2 cellular contexts compared by ENCODE assay signal in the genomic region with DNA sequence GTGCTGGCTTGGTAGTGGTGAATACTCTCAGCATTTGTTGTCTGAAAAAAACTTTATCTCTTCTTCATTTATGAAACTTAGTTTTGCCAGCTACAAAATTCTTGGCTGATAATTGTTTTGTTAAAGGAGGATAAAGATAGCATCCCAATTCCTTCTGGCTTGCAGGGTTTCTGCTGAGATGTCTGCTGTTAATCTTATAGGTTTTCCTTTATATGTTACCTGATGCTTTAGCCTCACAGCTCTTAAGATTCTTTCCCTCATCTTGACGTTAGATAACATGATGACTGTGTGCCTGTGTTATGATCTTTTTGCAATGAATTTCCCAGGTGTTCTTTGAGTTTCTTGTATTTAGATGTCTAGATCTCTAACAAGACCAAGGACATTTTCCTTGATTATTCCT.
TF ChIP-seq lines count a peak whose summit lies in the region.

No MANE protein-coding gene starts in this region.

TF ChIP-seq in HEK293, 187 proteins besides CTCF, POLR2A, EP300 and RAD21:
- TF ChIP-seq TRIM28 (IDR thresholded peaks at IDR 0.05; ENCODE audit: borderline replicate concordance, low read length), result peak; percentile 96
- TF ChIP-seq ZNF558 (tag by site-specific recombination; IDR thresholded peaks at IDR 0.05), result no peak
- peak; percentile 85 for TF ChIP-seq SETDB1 (IDR thresholded peaks at IDR 0.05; ENCODE audit: insufficient read length, low read length)

TF ChIP-seq in K562, 482 proteins besides CTCF, POLR2A, EP300 and RAD21:
- TF ChIP-seq RBM17 (IDR thresholded peaks at IDR 0.05; ENCODE audit: borderline replicate concordance, low read depth, low read length) (no peak), POLR3G (IDR thresholded peaks at IDR 0.05; ENCODE audit: extremely low read depth, insufficient read length, insufficient replicate concordance) (no peak), ZFP1 (CRISPR knock-in tag; IDR thresholded peaks at IDR 0.05) (peak; percentile 48; the same call in 1 of the 2 replicates), CBX3 (IDR thresholded peaks at IDR 0.05; ENCODE audit: borderline replicate concordance in 1 of 2, low read length in 2 of 2) (peak in 1 of 2 experiments; percentile 62; a peak in 2 of 3 replicates), HCFC1 (IDR thresholded peaks at IDR 0.05; ENCODE audit: low read depth, low read length) (no peak), CBX5 (IDR thresholded peaks at IDR 0.05; ENCODE audit: borderline replicate concordance, low read depth) (peak; percentile 90), ESRRB (CRISPR knock-in tag; IDR thresholded peaks at IDR 0.05; ENCODE audit: borderline replicate concordance) (no peak), TRIM28 (IDR thresholded peaks at IDR 0.05) (peak; percentile 90)
- TF ChIP-seq, protein P1, sequence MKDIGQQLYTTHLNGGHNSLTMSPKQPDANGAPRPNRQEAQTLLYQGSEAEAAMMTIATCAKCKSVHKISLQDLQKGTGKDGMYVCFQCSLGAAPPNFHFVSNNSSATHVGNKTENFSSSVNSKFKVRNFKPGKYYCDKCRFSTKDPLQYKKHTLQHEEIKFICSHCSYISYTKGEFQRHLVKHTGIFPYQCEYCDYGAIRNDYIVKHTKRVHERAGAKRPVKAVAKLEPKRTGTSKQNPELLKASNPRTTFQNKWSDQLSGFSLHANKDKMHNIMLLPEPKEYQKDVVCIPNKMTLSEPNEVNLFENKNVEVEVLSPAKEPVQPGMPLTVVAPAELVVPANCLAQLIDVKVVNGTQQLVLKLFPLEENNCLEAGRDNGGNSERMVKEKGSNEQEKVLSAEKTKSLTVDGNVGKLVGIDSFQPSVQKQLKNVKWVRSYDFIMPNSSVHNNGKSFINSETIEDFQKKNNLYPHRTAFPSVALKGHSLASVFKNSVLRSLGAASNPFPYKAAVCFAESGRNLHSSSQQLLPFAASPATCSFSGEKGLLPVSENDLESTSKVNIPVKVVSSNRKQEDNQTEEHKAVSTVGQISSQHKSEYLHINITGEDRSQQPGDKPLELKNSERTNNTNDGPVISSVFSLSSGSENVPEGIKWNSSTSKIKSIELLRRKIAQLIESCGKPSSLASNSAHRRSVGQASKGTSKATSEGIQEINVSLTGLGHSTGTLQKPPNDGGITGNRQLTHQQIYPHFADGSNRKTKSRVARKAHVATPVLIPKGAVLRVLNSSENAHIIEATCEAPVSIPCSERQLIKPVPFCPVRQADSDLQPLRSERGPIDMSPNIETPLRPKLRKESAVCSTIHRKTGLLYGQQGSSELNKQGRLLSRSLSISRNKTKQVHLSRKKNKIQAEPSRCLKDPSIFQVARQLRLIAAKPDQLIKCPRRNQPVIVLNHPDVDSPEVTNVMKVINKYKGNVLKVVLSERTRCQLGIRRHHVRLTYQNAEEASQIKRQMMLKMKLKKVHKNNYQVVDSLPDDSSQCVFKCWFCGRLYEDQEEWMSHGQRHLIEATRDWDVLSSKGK (CRISPR knock-in tag; IDR thresholded peaks at IDR 0.05), result no peak
- TF ChIP-seq, protein P2, sequence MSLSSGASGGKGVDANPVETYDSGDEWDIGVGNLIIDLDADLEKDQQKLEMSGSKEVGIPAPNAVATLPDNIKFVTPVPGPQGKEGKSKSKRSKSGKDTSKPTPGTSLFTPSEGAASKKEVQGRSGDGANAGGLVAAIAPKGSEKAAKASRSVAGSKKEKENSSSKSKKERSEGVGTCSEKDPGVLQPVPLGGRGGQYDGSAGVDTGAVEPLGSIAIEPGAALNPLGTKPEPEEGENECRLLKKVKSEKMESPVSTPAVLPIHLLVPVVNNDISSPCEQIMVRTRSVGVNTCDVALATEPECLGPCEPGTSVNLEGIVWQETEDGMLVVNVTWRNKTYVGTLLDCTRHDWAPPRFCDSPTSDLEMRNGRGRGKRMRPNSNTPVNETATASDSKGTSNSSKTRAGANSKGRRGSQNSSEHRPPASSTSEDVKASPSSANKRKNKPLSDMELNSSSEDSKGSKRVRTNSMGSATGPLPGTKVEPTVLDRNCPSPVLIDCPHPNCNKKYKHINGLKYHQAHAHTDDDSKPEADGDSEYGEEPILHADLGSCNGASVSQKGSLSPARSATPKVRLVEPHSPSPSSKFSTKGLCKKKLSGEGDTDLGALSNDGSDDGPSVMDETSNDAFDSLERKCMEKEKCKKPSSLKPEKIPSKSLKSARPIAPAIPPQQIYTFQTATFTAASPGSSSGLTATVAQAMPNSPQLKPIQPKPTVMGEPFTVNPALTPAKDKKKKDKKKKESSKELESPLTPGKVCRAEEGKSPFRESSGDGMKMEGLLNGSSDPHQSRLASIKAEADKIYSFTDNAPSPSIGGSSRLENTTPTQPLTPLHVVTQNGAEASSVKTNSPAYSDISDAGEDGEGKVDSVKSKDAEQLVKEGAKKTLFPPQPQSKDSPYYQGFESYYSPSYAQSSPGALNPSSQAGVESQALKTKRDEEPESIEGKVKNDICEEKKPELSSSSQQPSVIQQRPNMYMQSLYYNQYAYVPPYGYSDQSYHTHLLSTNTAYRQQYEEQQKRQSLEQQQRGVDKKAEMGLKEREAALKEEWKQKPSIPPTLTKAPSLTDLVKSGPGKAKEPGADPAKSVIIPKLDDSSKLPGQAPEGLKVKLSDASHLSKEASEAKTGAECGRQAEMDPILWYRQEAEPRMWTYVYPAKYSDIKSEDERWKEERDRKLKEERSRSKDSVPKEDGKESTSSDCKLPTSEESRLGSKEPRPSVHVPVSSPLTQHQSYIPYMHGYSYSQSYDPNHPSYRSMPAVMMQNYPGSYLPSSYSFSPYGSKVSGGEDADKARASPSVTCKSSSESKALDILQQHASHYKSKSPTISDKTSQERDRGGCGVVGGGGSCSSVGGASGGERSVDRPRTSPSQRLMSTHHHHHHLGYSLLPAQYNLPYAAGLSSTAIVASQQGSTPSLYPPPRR (CRISPR knock-in tag; IDR thresholded peaks at IDR 0.05; ENCODE audit: borderline replicate concordance), result no peak
- TF ChIP-seq, protein P3, sequence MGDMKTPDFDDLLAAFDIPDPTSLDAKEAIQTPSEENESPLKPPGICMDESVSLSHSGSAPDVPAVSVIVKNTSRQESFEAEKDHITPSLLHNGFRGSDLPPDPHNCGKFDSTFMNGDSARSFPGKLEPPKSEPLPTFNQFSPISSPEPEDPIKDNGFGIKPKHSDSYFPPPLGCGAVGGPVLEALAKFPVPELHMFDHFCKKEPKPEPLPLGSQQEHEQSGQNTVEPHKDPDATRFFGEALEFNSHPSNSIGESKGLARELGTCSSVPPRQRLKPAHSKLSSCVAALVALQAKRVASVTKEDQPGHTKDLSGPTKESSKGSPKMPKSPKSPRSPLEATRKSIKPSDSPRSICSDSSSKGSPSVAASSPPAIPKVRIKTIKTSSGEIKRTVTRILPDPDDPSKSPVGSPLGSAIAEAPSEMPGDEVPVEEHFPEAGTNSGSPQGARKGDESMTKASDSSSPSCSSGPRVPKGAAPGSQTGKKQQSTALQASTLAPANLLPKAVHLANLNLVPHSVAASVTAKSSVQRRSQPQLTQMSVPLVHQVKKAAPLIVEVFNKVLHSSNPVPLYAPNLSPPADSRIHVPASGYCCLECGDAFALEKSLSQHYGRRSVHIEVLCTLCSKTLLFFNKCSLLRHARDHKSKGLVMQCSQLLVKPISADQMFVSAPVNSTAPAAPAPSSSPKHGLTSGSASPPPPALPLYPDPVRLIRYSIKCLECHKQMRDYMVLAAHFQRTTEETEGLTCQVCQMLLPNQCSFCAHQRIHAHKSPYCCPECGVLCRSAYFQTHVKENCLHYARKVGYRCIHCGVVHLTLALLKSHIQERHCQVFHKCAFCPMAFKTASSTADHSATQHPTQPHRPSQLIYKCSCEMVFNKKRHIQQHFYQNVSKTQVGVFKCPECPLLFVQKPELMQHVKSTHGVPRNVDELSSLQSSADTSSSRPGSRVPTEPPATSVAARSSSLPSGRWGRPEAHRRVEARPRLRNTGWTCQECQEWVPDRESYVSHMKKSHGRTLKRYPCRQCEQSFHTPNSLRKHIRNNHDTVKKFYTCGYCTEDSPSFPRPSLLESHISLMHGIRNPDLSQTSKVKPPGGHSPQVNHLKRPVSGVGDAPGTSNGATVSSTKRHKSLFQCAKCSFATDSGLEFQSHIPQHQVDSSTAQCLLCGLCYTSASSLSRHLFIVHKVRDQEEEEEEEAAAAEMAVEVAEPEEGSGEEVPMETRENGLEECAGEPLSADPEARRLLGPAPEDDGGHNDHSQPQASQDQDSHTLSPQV (IDR thresholded peaks at IDR 0.05), result no peak
- TF ChIP-seq, protein P4, sequence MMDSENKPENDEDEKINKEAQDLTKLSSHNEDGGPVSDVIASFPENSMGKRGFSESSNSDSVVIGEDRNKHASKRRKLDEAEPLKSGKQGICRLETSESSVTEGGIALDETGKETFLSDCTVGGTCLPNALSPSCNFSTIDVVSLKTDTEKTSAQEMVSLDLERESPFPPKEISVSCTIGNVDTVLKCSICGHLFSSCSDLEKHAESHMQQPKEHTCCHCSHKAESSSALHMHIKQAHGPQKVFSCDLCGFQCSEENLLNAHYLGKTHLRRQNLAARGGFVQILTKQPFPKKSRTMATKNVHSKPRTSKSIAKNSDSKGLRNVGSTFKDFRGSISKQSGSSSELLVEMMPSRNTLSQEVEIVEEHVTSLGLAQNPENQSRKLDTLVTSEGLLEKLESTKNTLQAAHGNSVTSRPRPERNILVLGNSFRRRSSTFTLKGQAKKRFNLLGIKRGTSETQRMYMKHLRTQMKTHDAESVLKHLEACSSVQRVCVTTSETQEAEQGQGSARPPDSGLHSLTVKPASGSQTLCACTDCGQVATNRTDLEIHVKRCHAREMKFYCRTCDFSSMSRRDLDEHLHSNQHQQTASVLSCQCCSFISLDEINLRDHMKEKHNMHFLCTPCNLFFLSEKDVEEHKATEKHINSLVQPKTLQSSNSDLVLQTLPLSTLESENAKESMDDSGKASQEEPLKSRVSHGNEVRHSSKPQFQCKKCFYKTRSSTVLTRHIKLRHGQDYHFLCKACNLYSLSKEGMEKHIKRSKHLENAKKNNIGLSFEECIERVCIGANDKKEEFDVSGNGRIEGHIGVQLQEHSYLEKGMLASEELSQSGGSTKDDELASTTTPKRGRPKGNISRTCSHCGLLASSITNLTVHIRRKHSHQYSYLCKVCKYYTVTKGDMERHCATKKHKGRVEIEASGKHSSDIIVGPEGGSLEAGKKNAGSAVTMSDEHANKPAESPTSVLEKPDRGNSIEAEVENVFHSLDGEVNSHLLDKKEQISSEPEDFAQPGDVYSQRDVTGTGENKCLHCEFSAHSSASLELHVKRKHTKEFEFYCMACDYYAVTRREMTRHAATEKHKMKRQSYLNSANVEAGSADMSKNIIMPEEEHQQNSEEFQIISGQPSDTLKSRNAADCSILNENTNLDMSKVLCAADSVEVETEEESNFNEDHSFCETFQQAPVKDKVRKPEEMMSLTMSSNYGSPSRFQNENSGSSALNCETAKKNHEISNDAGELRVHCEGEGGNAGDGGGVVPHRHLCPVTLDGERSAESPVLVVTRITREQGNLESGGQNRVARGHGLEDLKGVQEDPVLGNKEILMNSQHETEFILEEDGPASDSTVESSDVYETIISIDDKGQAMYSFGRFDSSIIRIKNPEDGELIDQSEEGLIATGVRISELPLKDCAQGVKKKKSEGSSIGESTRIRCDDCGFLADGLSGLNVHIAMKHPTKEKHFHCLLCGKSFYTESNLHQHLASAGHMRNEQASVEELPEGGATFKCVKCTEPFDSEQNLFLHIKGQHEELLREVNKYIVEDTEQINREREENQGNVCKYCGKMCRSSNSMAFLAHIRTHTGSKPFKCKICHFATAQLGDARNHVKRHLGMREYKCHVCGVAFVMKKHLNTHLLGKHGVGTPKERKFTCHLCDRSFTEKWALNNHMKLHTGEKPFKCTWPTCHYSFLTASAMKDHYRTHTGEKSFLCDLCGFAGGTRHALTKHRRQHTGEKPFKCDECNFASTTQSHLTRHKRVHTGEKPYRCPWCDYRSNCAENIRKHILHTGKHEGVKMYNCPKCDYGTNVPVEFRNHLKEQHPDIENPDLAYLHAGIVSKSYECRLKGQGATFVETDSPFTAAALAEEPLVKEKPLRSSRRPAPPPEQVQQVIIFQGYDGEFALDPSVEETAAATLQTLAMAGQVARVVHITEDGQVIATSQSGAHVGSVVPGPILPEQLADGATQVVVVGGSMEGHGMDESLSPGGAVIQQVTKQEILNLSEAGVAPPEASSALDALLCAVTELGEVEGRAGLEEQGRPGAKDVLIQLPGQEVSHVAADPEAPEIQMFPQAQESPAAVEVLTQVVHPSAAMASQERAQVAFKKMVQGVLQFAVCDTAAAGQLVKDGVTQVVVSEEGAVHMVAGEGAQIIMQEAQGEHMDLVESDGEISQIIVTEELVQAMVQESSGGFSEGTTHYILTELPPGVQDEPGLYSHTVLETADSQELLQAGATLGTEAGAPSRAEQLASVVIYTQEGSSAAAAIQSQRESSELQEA (IDR thresholded peaks at IDR 0.05; ENCODE audit: low read depth), result no peak
